10 cellular contexts compared by ENCODE assay signal in genomic region chr16:13436641-13437423, GRCh38.
DNase-seq lines count a peak whose midpoint lies in the region; ATAC-seq and TF ChIP-seq lines count a peak whose summit lies in the region.
"Had no signal": no experiment of that assay in that cellular context is flagged by ENCODE, and none has a peak within 500 bp of the region (broad histone marks: within the 10 kb centered on the region; RNA-seq: fewer than 3 reads in every experiment).

No MANE protein-coding gene starts in this region.

- DNase-seq in activated T-cell treated with anti-CD3 and anti-CD28 coated beads, Interleukin-2, amount 50 U/mL, for 24 hours = no peak
- DNase-seq in activated T-cell treated with anti-CD3 and anti-CD28 coated beads for 4 hours = no peak
- no peak for DNase-seq in NCI-H446 treated with DMSO at 0.1 percent for 48 hours (lab: John Stamatoyannopoulos, UW)
- no peak for DNase-seq in NCI-H345 (lab: John Stamatoyannopoulos, UW)
- no peak for DNase-seq in Karpas-422
- DNase-seq: foreskin melanocyte had no signal

- no peaks in the 10 kb centered on the region for H3K27me3 Mint-ChIP-seq in activated T-cell treated with anti-CD3 and anti-CD28 coated beads, Interleukin-2, amount 50 U/mL, for 24 hours

- 0 out of 2 replicates have a peak, but pooled peaks cover 5% of the 10 kb centered on the region for H3F3A ChIP-seq in SU-DHL-6 (ENCODE audit: insufficient read depth)

- peaks cover 2% of the 10 kb centered on the region for H3K9me3 Mint-ChIP-seq in activated T-cell treated with anti-CD3 and anti-CD28 coated beads, Interleukin-2, amount 50 U/mL, for 24 hours

- peak; percentile 67 for ATAC-seq in HG02763 (IDR thresholded peaks at IDR 0.05; ENCODE audit: unreplicated experiment)

- no peaks in the 10 kb centered on the region for H3K36me3 Mint-ChIP-seq in activated T-cell treated with anti-CD3 and anti-CD28 coated beads, Interleukin-2, amount 50 U/mL, for 24 hours (ENCODE audit: low read depth)

- H3K79me2 ChIP-seq in SU-DHL-6 (ENCODE audit: insufficient read depth, low read length) (no peaks in the 10 kb centered on the region), Karpas-422 (ENCODE audit: low read length) (no peaks in the 10 kb centered on the region)

- no peak overlapping the region for H3K4me3 ChIP-seq in SU-DHL-6 (ENCODE audit: insufficient read depth, low read length, poor library complexity, severe bottlenecking)
- H3K4me3 ChIP-seq in skeletal muscle satellite cell (ENCODE audit: low read length) = no peak overlapping the region
- H3K4me3 ChIP-seq in Karpas-422 (ENCODE audit: low read length) = no peak overlapping the region
- H3K4me3 ChIP-seq: vagina had no signal

- H4K20me1 ChIP-seq in SU-DHL-6 (ENCODE audit: low read depth, low read length) (no peaks in the 10 kb centered on the region), Karpas-422 (ENCODE audit: insufficient read depth, low read depth, low read length) (no peaks in the 10 kb centered on the region)

- H3K36me3 ChIP-seq in SU-DHL-6 (ENCODE audit: low read length) (no peaks in the 10 kb centered on the region), skeletal muscle satellite cell (ENCODE audit: insufficient read depth, low read length) (no peaks in the 10 kb centered on the region), Karpas-422 (ENCODE audit: insufficient read depth, low read length) (no peaks in the 10 kb centered on the region)
- H3K36me3 ChIP-seq: vagina had no signal

- H3K9me2 ChIP-seq in SU-DHL-6 (replicated peaks; ENCODE audit: insufficient read depth, low read length) (no peaks in the 10 kb centered on the region), Karpas-422 (replicated peaks; ENCODE audit: insufficient read depth, low read length) (no peaks in the 10 kb centered on the region)

- no peak overlapping the region for H3K4me3 Mint-ChIP-seq in activated T-cell treated with anti-CD3 and anti-CD28 coated beads, Interleukin-2, amount 50 U/mL, for 24 hours

- H3K4me1 ChIP-seq in skeletal muscle satellite cell (ENCODE audit: control insufficient read depth, insufficient read depth, low read length) (peaks cover 25% of the 10 kb centered on the region), Karpas-422 (ENCODE audit: low read length) (0 out of 2 replicates have a peak, but pooled peaks cover 3% of the 10 kb centered on the region)
- H3K4me1 ChIP-seq: vagina had no signal

- no peak overlapping the region for H3K4me2 ChIP-seq in SU-DHL-6 (ENCODE audit: low read depth, low read length, poor library complexity, severe bottlenecking)
- H3K4me2 ChIP-seq in skeletal muscle satellite cell (ENCODE audit: low read length) = peak overlapping the region; percentile 19
- H3K4me2 ChIP-seq in Karpas-422 (ENCODE audit: low read depth, low read length, poor library complexity, severe bottlenecking) = no peak overlapping the region

- no peaks in the 10 kb centered on the region for H3K9me3 ChIP-seq in SU-DHL-6 (ENCODE audit: insufficient read depth, low read length)
- no peaks in the 10 kb centered on the region for H3K9me3 ChIP-seq in skeletal muscle satellite cell (replicated peaks; ENCODE audit: low read length)
- H3K9me3 ChIP-seq in Karpas-422 (ENCODE audit: low read length) = no peaks in the 10 kb centered on the region
- H3K9me3 ChIP-seq: vagina had no signal

- no peak overlapping the region for H3K27ac ChIP-seq in SU-DHL-6 (ENCODE audit: low read depth, low read length)
- no peak overlapping the region for H3K27ac ChIP-seq in Karpas-422 (ENCODE audit: low read length)
- H3K27ac ChIP-seq: vagina had no signal

- no peak for TF ChIP-seq CTCF in SU-DHL-6 (IDR thresholded peaks at IDR 0.05; ENCODE audit: insufficient read depth, low read length, poor library complexity, severe bottlenecking)

- no peak overlapping the region for H3K9ac ChIP-seq in SU-DHL-6 (ENCODE audit: low read length)
- no peak overlapping the region for H3K9ac ChIP-seq in skeletal muscle satellite cell (ENCODE audit: low read depth, low read length)
- H3K9ac ChIP-seq in Karpas-422 (ENCODE audit: low read length) = no peak overlapping the region

- no peaks in the 10 kb centered on the region for H3K27me3 ChIP-seq in SU-DHL-6 (ENCODE audit: low read length)
- no peaks in the 10 kb centered on the region for H3K27me3 ChIP-seq in skeletal muscle satellite cell (ENCODE audit: control insufficient read depth, insufficient read depth, low read length)
- H3K27me3 ChIP-seq in Karpas-422 (ENCODE audit: low read length) = no peaks in the 10 kb centered on the region
- H3K27me3 ChIP-seq: vagina had no signal

- H3K4me1 Mint-ChIP-seq in activated T-cell treated with anti-CD3 and anti-CD28 coated beads, Interleukin-2, amount 50 U/mL, for 24 hours (ENCODE audit: low read depth) = no peaks in the 10 kb centered on the region

- H2AFZ ChIP-seq in SU-DHL-6 (ENCODE audit: low read depth, low read length, severe bottlenecking) = peak overlapping the region; percentile 79
- no peak overlapping the region for H2AFZ ChIP-seq in Karpas-422 (ENCODE audit: low read length)

- H3K27ac Mint-ChIP-seq in activated T-cell treated with anti-CD3 and anti-CD28 coated beads, Interleukin-2, amount 50 U/mL, for 24 hours = peak overlapping the region; percentile 68
